ENCODE assay signal across 18 cellular contexts in the genomic region with DNA sequence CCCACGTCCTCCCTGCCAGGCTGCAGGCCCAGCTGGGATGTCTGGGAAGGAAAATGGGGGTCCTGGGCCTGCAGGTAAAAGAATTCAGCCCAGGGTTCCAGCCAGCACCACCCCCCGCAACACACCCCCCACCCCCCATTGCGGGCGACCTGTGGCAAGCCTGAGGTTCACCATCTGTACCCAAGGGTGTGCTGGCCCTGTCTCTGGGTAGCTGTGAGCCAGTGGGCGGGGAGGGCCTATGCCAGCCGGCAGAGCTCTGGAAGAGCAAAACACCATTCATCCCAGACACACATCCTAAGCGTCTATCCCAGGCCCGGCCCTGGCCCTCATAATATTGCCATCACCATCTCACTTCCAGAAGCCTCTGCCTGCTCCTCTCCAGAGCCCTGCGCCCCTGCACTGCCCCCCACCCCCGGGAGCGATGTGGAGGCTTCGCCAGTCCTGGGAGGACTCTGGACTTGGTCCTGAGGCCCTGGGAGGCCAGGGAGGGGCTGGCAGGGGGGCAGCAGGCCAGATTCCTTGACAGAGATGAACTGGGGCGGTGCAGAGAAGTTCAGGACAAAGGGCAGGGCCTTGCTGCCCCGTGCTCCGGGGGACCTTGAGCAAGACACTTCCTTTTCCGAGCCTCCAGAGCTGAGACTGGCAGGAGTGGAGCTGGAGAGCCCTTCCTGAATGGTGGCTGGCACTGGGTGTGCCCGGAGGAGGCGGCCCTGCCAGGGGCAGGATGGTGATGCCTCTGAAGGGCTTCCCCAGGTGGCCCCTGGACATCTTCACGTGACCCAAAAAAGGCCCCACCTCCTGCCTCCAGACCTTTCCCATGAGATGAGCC. TPM values are rescaled to one million over a fixed set of nuclear protein-coding genes. Genes with fewer than 3 reads are reported as not detected.
DNase-seq lines count a peak whose midpoint lies in the region; ATAC-seq, FAIRE-seq and TF ChIP-seq lines count a peak whose summit lies in the region.
"Had no signal": no experiment of that assay in that cellular context is flagged by ENCODE, and none has a peak within 500 bp of the region (broad histone marks: within the 10 kb centered on the region; RNA-seq: fewer than 3 reads in every experiment).

No MANE protein-coding gene starts in this region.

- H3K27me3 ChIP-seq in cardiac muscle cell (no peaks in the 10 kb centered on the region), right atrium auricular region (no peaks in the 10 kb centered on the region), endothelial cell of umbilical vein (ENCODE audit: control insufficient read depth in 2 of 2, insufficient read depth in 2 of 2, low read length in 2 of 2) (no peaks in the 10 kb centered on the region), mesendoderm (ENCODE audit: insufficient read depth, low read length, poor library complexity) (no peaks in the 10 kb centered on the region), upper lobe of right lung (no peaks in the 10 kb centered on the region)
- H3K27me3 ChIP-seq: neutrophil had no signal

- FAIRE-seq in endothelial cell of umbilical vein (lab: Jason Lieb, UNC): no peak
- FAIRE-seq: astrocyte had no signal

- ATAC-seq in upper lobe of right lung (peak; percentile 89), HG03108 (IDR thresholded peaks at IDR 0.05; ENCODE audit: unreplicated experiment) (no peak)
- no peak for ATAC-seq in stimulated activated naive CD8-positive, alpha-beta T cell treated with anti-CD3 and anti-CD28 coated beads, Interleukin-15, amount 100 ng/mL, for 72 hours

- no peak overlapping the region for H3K4me2 ChIP-seq in endothelial cell of umbilical vein (ENCODE audit: insufficient read depth, low read length)
- H3K4me2 ChIP-seq in mesendoderm (ENCODE audit: low read length): no peak overlapping the region

- H3K4me3 ChIP-seq in cardiac muscle cell (no peak overlapping the region), right atrium auricular region (no peak overlapping the region), endothelial cell of umbilical vein (replicated peaks in 1 of 3; ENCODE audit: insufficient read depth in 1 of 3, low read depth in 1 of 3, low read length in 3 of 3) (no peak overlapping the region), mesendoderm (ENCODE audit: low read length) (no peak overlapping the region), upper lobe of right lung (no peak overlapping the region)

- H2BK120ac ChIP-seq in mesendoderm (ENCODE audit: low read depth, low read length): peak overlapping the region; percentile 50

- no peaks in the 10 kb centered on the region for H3K4me1 Mint-ChIP-seq in stimulated activated naive CD8-positive, alpha-beta T cell treated with anti-CD3 and anti-CD28 coated beads, Interleukin-15, amount 100 ng/mL, for 72 hours
- H3K4me1 Mint-ChIP-seq: memory B cell had no signal

- CTCF ChIA-PET in endothelial cell of umbilical vein (lab: Charles Lee): interaction anchor here (1.0 kb wide), 2 partner anchors 14 to 17 kb away, joined by 3 to 4 read pairs; no protein-coding TSS in a partner anchor

- no TSS peak for BruUV-seq in endothelial cell of umbilical vein (replicated peaks; lab: Mats Ljungman, UMichigan)

- no peaks in the 10 kb centered on the region for H3K9me1 ChIP-seq in endothelial cell of umbilical vein (replicated peaks; ENCODE audit: control insufficient read depth, extremely low read depth, insufficient read depth, low read length)

- no peak for TF ChIP-seq CTCF in cardiac muscle cell (IDR thresholded peaks at IDR 0.05; ENCODE audit: low read depth, low read length)
- TF ChIP-seq CTCF in right atrium auricular region (IDR thresholded peaks at IDR 0.05): no peak
- TF ChIP-seq CTCF in endothelial cell of umbilical vein (IDR thresholded peaks at IDR 0.05; ENCODE audit: extremely low read depth in 1 of 2, insufficient read depth in 1 of 2, low read depth in 1 of 2, low read length in 2 of 2): no peak
- no peak for TF ChIP-seq CTCF in upper lobe of right lung (IDR thresholded peaks at IDR 0.05)

- no peak overlapping the region for H4K8ac ChIP-seq in mesendoderm (ENCODE audit: low read depth, low read length)

- H2AK5ac ChIP-seq in mesendoderm (ENCODE audit: low read length): no peak overlapping the region

- peak overlapping the region; percentile 98 for H3K27ac ChIP-seq in cardiac muscle cell
- no peak overlapping the region for H3K27ac ChIP-seq in right atrium auricular region
- no peak overlapping the region for H3K27ac ChIP-seq in endothelial cell of umbilical vein (ENCODE audit: insufficient read depth, low read depth, low read length)
- H3K27ac ChIP-seq in mesendoderm (ENCODE audit: low read depth, low read length): no peak overlapping the region
- H3K27ac ChIP-seq in upper lobe of right lung: no peak overlapping the region
- H3K27ac ChIP-seq: neutrophil had no signal

- peak overlapping the region; percentile 57 for H3K56ac ChIP-seq in mesendoderm (ENCODE audit: low read length)

- WGBS in mesendoderm (ENCODE audit: extremely low coverage, insufficient coverage, low lambda C conversion rate): no CpG with 5 or more reads among the region's 19 CpGs

- H2BK5ac ChIP-seq in mesendoderm (ENCODE audit: low read length): no peak overlapping the region

- TF ChIP-seq POLR2A in endothelial cell of umbilical vein (IDR thresholded peaks at IDR 0.05; ENCODE audit: low read depth, low read length): no peak

- H3K79me2 ChIP-seq in endothelial cell of umbilical vein (ENCODE audit: control insufficient read depth, insufficient read depth, low read length) (no peaks in the 10 kb centered on the region), mesendoderm (ENCODE audit: control insufficient read depth, insufficient read depth, low read length) (no peaks in the 10 kb centered on the region)

- no peak overlapping the region for H3K27ac Mint-ChIP-seq in stimulated activated naive CD8-positive, alpha-beta T cell treated with anti-CD3 and anti-CD28 coated beads, Interleukin-15, amount 100 ng/mL, for 72 hours
- H3K27ac Mint-ChIP-seq: activated naive CD4-positive, alpha-beta T cell treated with anti-CD3 and anti-CD28 coated beads for 36 hours; memory B cell had no signal

- H2AFZ ChIP-seq in endothelial cell of umbilical vein (ENCODE audit: low read depth, low read length): peak overlapping the region; percentile 34

- POLR2A ChIA-PET in endothelial cell of umbilical vein (lab: Charles Lee): no interaction called here

- intact Hi-C loops in endothelial cell of umbilical vein (cut with micrococcal nuclease): no loop called here
- intact Hi-C loops in upper lobe of right lung (cut with DNase I): no loop called here

- no peaks in the 10 kb centered on the region for H3K36me3 ChIP-seq in cardiac muscle cell
- H3K36me3 ChIP-seq in right atrium auricular region: no peaks in the 10 kb centered on the region
- no peaks in the 10 kb centered on the region for H3K36me3 ChIP-seq in endothelial cell of umbilical vein (ENCODE audit: control insufficient read depth in 2 of 2, extremely low read depth in 1 of 2, insufficient read depth in 2 of 2, low read length in 2 of 2)
- H3K36me3 ChIP-seq in mesendoderm (ENCODE audit: control insufficient read depth, insufficient read depth, low read length): no peaks in the 10 kb centered on the region
- H3K36me3 ChIP-seq in upper lobe of right lung: no peaks in the 10 kb centered on the region
- H3K36me3 ChIP-seq: neutrophil had no signal

- no peaks in the 10 kb centered on the region for H3K79me1 ChIP-seq in mesendoderm (ENCODE audit: low read length)

- H4K5ac ChIP-seq in mesendoderm (ENCODE audit: low read length): no peak overlapping the region

- H3K27me3 Mint-ChIP-seq in stimulated activated naive CD8-positive, alpha-beta T cell treated with anti-CD3 and anti-CD28 coated beads, Interleukin-15, amount 100 ng/mL, for 72 hours: peaks cover 1% of the 10 kb centered on the region

- peaks cover 21% of the 10 kb centered on the region for H3K4me1 ChIP-seq in cardiac muscle cell (ENCODE audit: low read depth)
- H3K4me1 ChIP-seq in right atrium auricular region: peaks cover 0 to 61% of the 10 kb centered on the region in 2 donors
- H3K4me1 ChIP-seq in endothelial cell of umbilical vein (ENCODE audit: control insufficient read depth, extremely low read depth, insufficient read depth, low read length): peaks cover 22% of the 10 kb centered on the region
- H3K4me1 ChIP-seq in mesendoderm (ENCODE audit: control insufficient read depth, low read depth, low read length): peaks cover 7% of the 10 kb centered on the region
- H3K4me1 ChIP-seq in upper lobe of right lung: peaks cover 31% of the 10 kb centered on the region

- H3K9me3 Mint-ChIP-seq in stimulated activated naive CD8-positive, alpha-beta T cell treated with anti-CD3 and anti-CD28 coated beads, Interleukin-15, amount 100 ng/mL, for 72 hours: no peaks in the 10 kb centered on the region
- H3K9me3 Mint-ChIP-seq: activated naive CD4-positive, alpha-beta T cell treated with anti-CD3 and anti-CD28 coated beads for 36 hours; memory B cell had no signal

- no peak for DNase-seq in cardiac muscle cell (ENCODE audit: low read depth in 1 of 2, low spot score in 1 of 2)
- no peak for DNase-seq in right atrium auricular region (ENCODE audit: low spot score)
- DNase-seq in endothelial cell of umbilical vein (ENCODE audit: low read depth, low spot score): no peak
- no peak for DNase-seq in mesendoderm
- DNase-seq in upper lobe of right lung: peak; percentile 79
- no peak for DNase-seq in stimulated activated naive CD8-positive, alpha-beta T cell treated with anti-CD3 and anti-CD28 coated beads, Interleukin-15, amount 100 ng/mL, for 72 hours
- no peak for DNase-seq in pons (ENCODE audit: low spot score)
- DNase-seq: activated CD4-positive, alpha-beta T cell treated with anti-CD3 and anti-CD28 coated beads, Interleukin-2, amount 50 U/mL, for 4 hours; activated naive CD4-positive, alpha-beta T cell treated with anti-CD3 and anti-CD28 coated beads for 36 hours; activated T-cell treated with anti-CD3 and anti-CD28 coated beads for 4 hours; erythroblast; NCI-H1105; stimulated activated CD4-positive, alpha-beta T cell treated with anti-CD3 and anti-CD28 coated beads, Interleukin-2, amount 100 ng/mL, for 48 hours; SW 1271 had no signal

- peak overlapping the region; percentile 86 for H3K18ac ChIP-seq in mesendoderm (ENCODE audit: low read length)

- H4K20me1 ChIP-seq in endothelial cell of umbilical vein (replicated peaks; ENCODE audit: control insufficient read depth, extremely low read depth, insufficient read depth, low read length): no peaks in the 10 kb centered on the region

- no peak overlapping the region for H2BK15ac ChIP-seq in mesendoderm (replicated peaks; ENCODE audit: low read depth)

- no peak overlapping the region for H3K23ac ChIP-seq in mesendoderm (ENCODE audit: low read length)

- no peak overlapping the region for H3K4me3 Mint-ChIP-seq in stimulated activated naive CD8-positive, alpha-beta T cell treated with anti-CD3 and anti-CD28 coated beads, Interleukin-15, amount 100 ng/mL, for 72 hours
- H3K4me3 Mint-ChIP-seq: activated naive CD4-positive, alpha-beta T cell treated with anti-CD3 and anti-CD28 coated beads for 36 hours; memory B cell had no signal

- H3K9me3 ChIP-seq in cardiac muscle cell (ENCODE audit: low read depth) (no peaks in the 10 kb centered on the region), right atrium auricular region (no peaks in the 10 kb centered on the region), endothelial cell of umbilical vein (replicated peaks; ENCODE audit: control insufficient read depth, insufficient read depth, low read length) (no peaks in the 10 kb centered on the region), upper lobe of right lung (no peaks in the 10 kb centered on the region)
- H3K9me3 ChIP-seq: neutrophil had no signal

- dilution Hi-C loops in endothelial cell of umbilical vein (cut with MboI; ENCODE audit: extremely low pct_ligation_motif_present, low sequenced_read_pairs): no loop called here

- H3K9ac ChIP-seq in endothelial cell of umbilical vein (replicated peaks; ENCODE audit: extremely low read depth, insufficient read depth, low read length) (no peak overlapping the region), mesendoderm (ENCODE audit: low read length) (peak overlapping the region; percentile 11)

- peak overlapping the region; percentile 74 for H3K4ac ChIP-seq in mesendoderm (ENCODE audit: low read depth, low read length)

RNA-seq across cellular contexts. Expression of a gene that starts 8.7 kb away (rescaled TPM):
- total RNA-seq in cardiac muscle cell (61.0 and 64.6 TPM in 2 replicates), right atrium auricular region (10 to 100 TPM in 1 of 2 donors, 1 to 10 TPM in 1; 7.0 to 11.1 TPM), endothelial cell of umbilical vein (277 and 280 TPM in 2 replicates), upper lobe of right lung (48.8 TPM)
- polyA plus RNA-seq in cardiac muscle cell (71.4 and 86.6 TPM in 2 replicates), endothelial cell of umbilical vein (143 and 192 TPM in 2 replicates)
- polyA plus RNA-seq in endothelial cell of umbilical vein (2011; cell fraction: cytosol; rRNA removed): 79.9 and 112 TPM in 2 replicates
- 107 and 132 TPM in 2 replicates for polyA plus RNA-seq in endothelial cell of umbilical vein (2011; cell fraction: nucleus; rRNA removed)
- polyA plus RNA-seq in endothelial cell of umbilical vein (2012): 116 and 150 TPM in 2 replicates
- polyA minus RNA-seq in endothelial cell of umbilical vein: 107 and 122 TPM in 2 replicates
- polyA minus RNA-seq in endothelial cell of umbilical vein (2011; cell fraction: cytosol; rRNA and poly(A)+ RNA removed): 4.9 TPM
- polyA minus RNA-seq in endothelial cell of umbilical vein (2011; cell fraction: nucleus; rRNA and poly(A)+ RNA removed): 45.1 and 83.7 TPM in 2 replicates
- 98.9 TPM for polyA plus RNA-seq in mesendoderm (2013, experiment 1 of 2)
- 97.0 TPM for polyA plus RNA-seq in mesendoderm (2013, experiment 2 of 2)
